ENCODE assay signal across 14 cellular contexts in the genomic region with DNA sequence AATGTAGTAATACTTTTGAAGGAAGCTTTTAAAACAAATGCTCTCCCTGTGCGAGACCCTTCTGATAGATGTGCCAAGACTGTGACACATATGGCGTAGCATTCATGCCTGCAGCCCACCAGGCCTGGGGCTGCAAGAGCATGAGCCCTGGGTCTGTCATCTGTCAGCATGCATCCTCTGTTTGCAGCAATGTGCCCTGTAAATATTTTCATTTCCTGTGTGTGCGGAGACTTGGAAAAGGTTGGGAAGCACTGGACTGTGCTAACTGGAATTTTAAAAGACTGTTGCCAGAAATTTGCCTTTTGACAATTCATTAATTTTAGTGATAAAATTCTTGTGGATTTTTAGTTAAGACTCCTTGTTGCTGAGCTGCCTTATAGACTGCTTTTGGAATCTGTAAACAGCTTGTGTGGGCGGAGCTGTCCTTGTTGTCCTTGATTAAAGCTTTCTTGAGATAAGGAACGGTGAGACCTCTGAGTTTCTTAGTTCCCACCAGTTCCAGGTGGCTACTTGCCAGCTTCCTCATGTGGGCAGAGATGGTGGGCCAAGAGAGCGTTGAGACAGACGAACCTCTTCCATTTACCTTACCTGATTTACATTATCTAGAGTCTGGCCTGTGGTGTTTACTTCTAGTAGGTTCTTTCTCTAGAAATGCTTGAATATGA. TPM values are rescaled to one million over a fixed set of nuclear protein-coding genes. Genes with fewer than 3 reads are reported as not detected.
DNase-seq lines count a peak whose midpoint lies in the region; ATAC-seq, FAIRE-seq and TF ChIP-seq lines count a peak whose summit lies in the region.
"Had no signal": no experiment of that assay in that cellular context is flagged by ENCODE, and none has a peak within 500 bp of the region (broad histone marks: within the 10 kb centered on the region; RNA-seq: fewer than 3 reads in every experiment).

No MANE protein-coding gene starts in this region.

- no peak for FAIRE-seq in HTR-8/SVneo (lab: Jason Lieb, UNC)

- no peaks in the 10 kb centered on the region for H3K27me3 ChIP-seq in osteoblast (ENCODE audit: insufficient read depth, low read length)
- H3K27me3 ChIP-seq: brain microvascular endothelial cell had no signal

- no peak for TF ChIP-seq CTCF in osteoblast (IDR thresholded peaks at IDR 0.05; ENCODE audit: extremely low read depth, low read depth, low read length)

- H3K4me2 ChIP-seq in osteoblast (ENCODE audit: insufficient read depth, low read length), result no peak overlapping the region
- H3K4me2 ChIP-seq: KMS-11 had no signal

- no peaks in the 10 kb centered on the region for H3K9me3 ChIP-seq in SK-N-MC (ENCODE audit: low read depth, low read length)
- H3K9me3 ChIP-seq in osteoblast (ENCODE audit: low read depth, low read length), result no peaks in the 10 kb centered on the region

- H3K27ac ChIP-seq in SK-N-MC, result peak overlapping the region; percentile 72
- peak overlapping the region; percentile 39 for H3K27ac ChIP-seq in osteoblast (ENCODE audit: low read depth, low read length)
- H3K27ac ChIP-seq: brain microvascular endothelial cell, KMS-11 had no signal

- no peak overlapping the region for H3K9ac ChIP-seq in SK-N-MC (ENCODE audit: insufficient read length)
- H3K9ac ChIP-seq: KMS-11 had no signal

- H2AFZ ChIP-seq in osteoblast (ENCODE audit: low read length), result no peak overlapping the region

- H3K36me3 ChIP-seq in SK-N-MC (ENCODE audit: insufficient read depth, low read length) (peaks cover 71% of the 10 kb centered on the region), osteoblast (ENCODE audit: insufficient read depth, low read length) (peaks cover 32% of the 10 kb centered on the region)

- H3K4me1 ChIP-seq in osteoblast (ENCODE audit: insufficient read depth, low read length), result peaks cover 10% of the 10 kb centered on the region

- peak; percentile 47 for DNase-seq in D341Med (ENCODE audit: low spot score)
- DNase-seq in SK-N-MC (ENCODE audit: low read depth, low spot score), result no peak
- peak; percentile 54 for DNase-seq in left cardiac atrium
- DNase-seq in osteoblast (ENCODE audit: insufficient read length, low spot score, missing footprints), result no peak
- DNase-seq in ureter (ENCODE audit: low spot score), result no peak
- no peak for DNase-seq in DMS53 (lab: John Stamatoyannopoulos, UW)
- DNase-seq in HTR-8/SVneo (ENCODE audit: insufficient read length, low spot score), result no peak
- DNase-seq: activated CD4-positive, alpha-beta T cell treated with anti-CD3 and anti-CD28 coated beads, Interleukin-2, amount 50 U/mL, for 48 hours; brain microvascular endothelial cell; DMS79; NCI-H69; trophoblast cell had no signal

- peaks cover 29% of the 10 kb centered on the region for H4K20me1 ChIP-seq in osteoblast (ENCODE audit: insufficient read depth, low read length)

- no peak overlapping the region for H3K4me3 ChIP-seq in SK-N-MC
- H3K4me3 ChIP-seq in osteoblast (ENCODE audit: insufficient read depth, low read length), result no peak overlapping the region

- intact Hi-C loops in left cardiac atrium (cut with DNase I), result no loop called here

- peaks cover 91% of the 10 kb centered on the region for H3K79me2 ChIP-seq in osteoblast (ENCODE audit: insufficient read depth, low read length)

- peak in 1 of 2 donors; percentile 11 for ATAC-seq in left cardiac atrium
- no peak for ATAC-seq in HG02588 (IDR thresholded peaks at IDR 0.05; ENCODE audit: unreplicated experiment)

RNA-seq across cellular contexts. Expression of gene MARK3, which starts 23.4 kb away (rescaled TPM):
- total RNA-seq in left cardiac atrium (10 to 100 TPM; 68.7 to 81.7 TPM), osteoblast (101 and 108 TPM in 2 replicates), ureter (140 TPM)

Comparison
In these comparisons a context has a peak if more than half of its experiments do, and no peak if none do; other contexts are left out.
1. DNase-seq: peak in D341Med (single experiment) and left cardiac atrium (single experiment); none in SK-N-MC (single experiment), osteoblast (single experiment), ureter (single experiment), DMS53 (single experiment) and HTR-8/SVneo (single experiment).